In genomic region chr3:135531996-135532395, GRCh38 we compare ENCODE assay signal across 21 cellular contexts.
A peak's percentile ranks its signal among the peaks of the same experiment; 100 is the strongest.
DNase-seq lines count a peak whose midpoint lies in the region; ATAC-seq lines count a peak whose summit lies in the region.
"Had no signal": no experiment of that assay in that cellular context is flagged by ENCODE, and none has a peak within 500 bp of the region (broad histone marks: within the 10 kb centered on the region; RNA-seq: fewer than 3 reads in every experiment).

No MANE protein-coding gene starts in this region.

- peak; percentile 77 for DNase-seq in COLO668 (lab: John Stamatoyannopoulos, UW; ENCODE audit: unreplicated experiment)
- peak; percentile 99 for DNase-seq in NCI-H1105 (lab: John Stamatoyannopoulos, UW)
- DNase-seq in NCI-H2107 (lab: John Stamatoyannopoulos, UW): peak; percentile 56
- DNase-seq in NCI-H748 treated with DMSO at 0.1 percent for 48 hours (lab: John Stamatoyannopoulos, UW): peak; percentile 86
- DNase-seq in activated CD4-positive, alpha-beta T cell treated with anti-CD3 and anti-CD28 coated beads for 1 hour: no peak
- DNase-seq in iPS-NIHi7 (ENCODE audit: extremely low spot score): no peak
- no peak for DNase-seq in anterior cingulate cortex (lab: John Stamatoyannopoulos, UW)
- DNase-seq: activated naive CD4-positive, alpha-beta T cell treated with anti-CD3 and anti-CD28 coated beads, Interleukin-2, amount 10 ng/mL, durations not matched to agents 7 days and 5 days; activated T-cell treated with anti-CD3 and anti-CD28 coated beads, Interleukin-2, amount 50 U/mL, for 72 hours; BE2C; Caco-2; KG1; mesendoderm; naive thymus-derived CD4-positive, alpha-beta T cell; NCI-H82; retina; stimulated activated naive CD8-positive, alpha-beta T cell treated with anti-CD3 and anti-CD28 coated beads, Interleukin-15, amount 100 ng/mL, for 72 hours; SW 1271; upper lobe of left lung had no signal

- ATAC-seq in activated CD4-positive, CD25-positive, alpha-beta regulatory T cell treated with anti-CD3 and anti-CD28 coated beads, Interleukin-2, amount 50 U/mL, for 24 hours: no peak
- ATAC-seq: activated T-cell treated with anti-CD3 and anti-CD28 coated beads, Interleukin-2, amount 50 U/mL, for 72 hours; naive thymus-derived CD4-positive, alpha-beta T cell; Right ventricle myocardium inferior; stimulated activated naive CD8-positive, alpha-beta T cell treated with anti-CD3 and anti-CD28 coated beads, Interleukin-15, amount 100 ng/mL, for 72 hours had no signal

Comparison
In these comparisons a context has a peak if more than half of its experiments do, and no peak if none do; other contexts are left out.
1. DNase-seq: peak in COLO668 (single experiment), NCI-H1105 (single experiment), NCI-H2107 (single experiment) and NCI-H748 treated with DMSO at 0.1 percent for 48 hours (single experiment); none in activated CD4-positive, alpha-beta T cell treated with anti-CD3 and anti-CD28 coated beads for 1 hour (single experiment), iPS-NIHi7 (single experiment) and anterior cingulate cortex (0 of 58).